Comparison of ENCODE assay signal across 8 cellular contexts in genomic region chr2:165953306-165953654, GRCh38. TPM values are rescaled to one million over a fixed set of nuclear protein-coding genes. Genes with fewer than 3 reads are reported as not detected.
DNase-seq lines count a peak whose midpoint lies in the region; ATAC-seq and TF ChIP-seq lines count a peak whose summit lies in the region.

No MANE protein-coding gene starts in this region.

- no peak overlapping the region for H3K4me3 Mint-ChIP-seq in CD8-positive, alpha-beta memory T cell

- no peak for TF ChIP-seq CTCF in HL-60 (IDR thresholded peaks at IDR 0.05; ENCODE audit: insufficient read depth, low read length)
- TF ChIP-seq CTCF in WI38 (IDR thresholded peaks at IDR 0.05; ENCODE audit: low read depth, low read length) = no peak
- no peak for TF ChIP-seq CTCF in testis (IDR thresholded peaks at IDR 0.05)

- intact Hi-C loops in testis (cut with DNase I; ENCODE audit: low total_unique reads) = no loop called here

- no peaks in the 10 kb centered on the region for H3K27me3 ChIP-seq in CD8-positive, alpha-beta memory T cell (ENCODE audit: insufficient read depth, low read length, poor library complexity, severe bottlenecking)
- H3K27me3 ChIP-seq in HL-60 (ENCODE audit: insufficient read depth, poor library complexity, severe bottlenecking) = no peaks in the 10 kb centered on the region
- peaks cover 7% of the 10 kb centered on the region; the same call in 1 of the 2 replicates for H3K27me3 ChIP-seq in iPS-20b (ENCODE audit: insufficient read depth, low read length)
- H3K27me3 ChIP-seq in testis = no peaks in the 10 kb centered on the region

- peak; percentile 37 for ATAC-seq in GM21360 (IDR thresholded peaks at IDR 0.05; ENCODE audit: unreplicated experiment)

- no peak overlapping the region for H3K27ac Mint-ChIP-seq in CD8-positive, alpha-beta memory T cell

- no peaks in the 10 kb centered on the region for H3K36me3 ChIP-seq in CD8-positive, alpha-beta memory T cell (ENCODE audit: insufficient read depth, low read length)
- H3K36me3 ChIP-seq in iPS-20b (ENCODE audit: insufficient read depth, low read depth, low read length) (peaks cover 13% of the 10 kb centered on the region; the same call in 1 of the 2 replicates), testis (ENCODE audit: low read depth, missing control alignments) (no peaks in the 10 kb centered on the region)

- peak overlapping the region; percentile 76 for H3K27ac ChIP-seq in CD8-positive, alpha-beta memory T cell (ENCODE audit: low read depth, low read length)
- H3K27ac ChIP-seq in HL-60 (replicated peaks) (peak overlapping the region; percentile 96), iPS-20b (ENCODE audit: low read length) (peak overlapping the region; percentile 78), testis (peak overlapping the region; percentile 81 to 88)

- no peak for DNase-seq in CD8-positive, alpha-beta memory T cell
- DNase-seq in HL-60 (ENCODE audit: low read depth in 1 of 2, low spot score in 1 of 2) (no peak), testis (no peak), A172 (ENCODE audit: low spot score) (no peak), midbrain (lab: John Stamatoyannopoulos, UW) (no peak)

- peaks cover 10 to 21% (median 11%) of the 10 kb centered on the region in 3 donors for H3K4me1 Mint-ChIP-seq in CD8-positive, alpha-beta memory T cell

- WGBS in testis, 2 donors = 0 to 1% methylated on average over 6 to 24 of the region's 24 CpGs

- no peaks in the 10 kb centered on the region for H3K9me3 ChIP-seq in CD8-positive, alpha-beta memory T cell (ENCODE audit: low read length)
- H3K9me3 ChIP-seq in iPS-20b (ENCODE audit: insufficient read depth, low read depth, low read length) (no peaks in the 10 kb centered on the region), testis (no peaks in the 10 kb centered on the region)

- POLR2A ChIA-PET in CD8-positive, alpha-beta memory T cell (lab: Charles Lee) = interaction anchor here (0.7 to 1.5 kb wide), 2 partner anchors 14 to 159 kb away, joined by 3 to 5 read pairs; partner anchors contain the start of gene GALNT3

- H3K4me3 ChIP-seq in CD8-positive, alpha-beta memory T cell (ENCODE audit: low read length) = peak overlapping the region; percentile 92
- H3K4me3 ChIP-seq in HL-60 (replicated peaks; ENCODE audit: insufficient read depth, low read length) (peak overlapping the region; percentile 82), WI38 (ENCODE audit: low read depth, low read length) (peak overlapping the region; percentile 84), iPS-20b (ENCODE audit: low read length) (peak overlapping the region; percentile 95), testis (peak overlapping the region; percentile 70 to 80)

- no peaks in the 10 kb centered on the region for H3K9me3 Mint-ChIP-seq in CD8-positive, alpha-beta memory T cell

- H3K27me3 Mint-ChIP-seq in CD8-positive, alpha-beta memory T cell = no peaks in the 10 kb centered on the region

- CTCF ChIA-PET in CD8-positive, alpha-beta memory T cell (lab: Charles Lee) = interaction anchor here (0.8 to 2.1 kb wide), 10 partner anchors 8 to 175 kb away, joined by 3 to 8 read pairs (median 4); partner anchors contain the start of genes GALNT3 and SCN1A

- H3K4me1 ChIP-seq in CD8-positive, alpha-beta memory T cell (ENCODE audit: insufficient read depth, low read length) = peaks cover 31% of the 10 kb centered on the region
- peaks cover 10% of the 10 kb centered on the region; the same call in 1 of the 2 replicates for H3K4me1 ChIP-seq in iPS-20b (ENCODE audit: insufficient read depth, low read length)
- H3K4me1 ChIP-seq in testis = peaks cover 23% of the 10 kb centered on the region

- H3K9ac ChIP-seq in iPS-20b (ENCODE audit: low read depth, low read length) = peak overlapping the region; percentile 87

- H3K36me3 Mint-ChIP-seq in CD8-positive, alpha-beta memory T cell = peaks cover 0 to 13% (median 1%) of the 10 kb centered on the region in 3 donors

- TF ChIP-seq POLR2A in testis (IDR thresholded peaks at IDR 0.05) = no peak

RNA-seq across cellular contexts. Expression of gene TTC21B, which starts 0.3 kb away (rescaled TPM):
- total RNA-seq in CD8-positive, alpha-beta memory T cell = 10 to 100 TPM; 19.2 to 21.8 TPM
- 8.6 TPM for polyA plus RNA-seq in CD8-positive, alpha-beta memory T cell
- total RNA-seq in testis = 10 to 100 TPM; 46.6 to 50.9 TPM
- polyA plus RNA-seq in testis (ENCODE audit: insufficient read depth, low read depth, low replicate concordance) = 11.1 TPM
- total RNA-seq in A172 (2014; rRNA removed; shearing (Covaris generic)) = 20.2 and 24.2 TPM in 2 replicates
